ENCODE assay signal across 8 cellular contexts in the genomic region with DNA sequence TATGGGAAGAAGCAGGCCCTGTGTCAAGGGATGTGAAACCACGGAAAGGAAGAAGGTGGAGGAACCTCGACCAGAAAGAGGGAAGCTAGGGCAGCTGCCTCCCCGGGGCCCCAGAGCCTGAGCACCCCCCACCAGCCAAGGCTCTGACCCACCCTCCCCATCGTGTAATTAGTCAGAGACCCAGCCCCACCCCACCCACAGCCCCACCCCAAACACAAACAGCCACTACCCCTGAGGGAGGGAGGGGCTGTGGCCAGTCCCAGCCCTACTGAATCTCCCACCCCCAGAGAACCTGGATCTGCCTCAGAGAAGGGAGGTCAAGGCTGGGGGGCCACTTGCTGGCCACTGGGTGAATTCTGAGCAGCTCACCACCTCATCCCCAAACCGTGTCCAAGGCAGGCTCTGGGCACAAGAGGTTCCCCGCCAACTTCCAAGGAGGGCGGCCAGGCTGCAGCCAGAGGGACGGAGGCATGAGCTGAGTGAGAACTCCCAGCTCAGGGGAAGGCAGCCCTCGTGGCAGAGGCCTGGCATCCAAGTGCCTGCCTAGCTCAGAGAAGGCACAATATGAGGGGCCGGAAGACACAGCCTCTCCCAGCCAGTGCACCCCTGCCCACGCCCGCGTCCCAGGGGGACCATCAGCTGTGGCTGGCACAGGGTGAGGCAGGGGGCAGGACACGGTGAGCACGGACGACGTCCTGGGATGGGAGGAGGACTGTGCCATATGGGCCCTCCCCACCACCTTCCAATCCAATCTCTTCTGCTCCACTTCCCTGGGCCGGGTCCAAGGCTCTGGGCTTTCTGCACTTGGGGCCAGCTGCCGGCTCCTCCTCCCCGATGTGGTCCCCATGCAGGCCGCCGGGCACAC. TPM values are rescaled to one million over a fixed set of nuclear protein-coding genes. Genes with fewer than 3 reads are reported as not detected.
A peak's percentile ranks its signal among the peaks of the same experiment; 100 is the strongest.
DNase-seq lines count a peak whose midpoint lies in the region; ATAC-seq and TF ChIP-seq lines count a peak whose summit lies in the region.

No MANE protein-coding gene starts in this region.

- no peak for DNase-seq in BJ (ENCODE audit: low read depth)
- peak; percentile 86 for DNase-seq in NCI-H1694 treated with DMSO at 0.1 percent for 48 hours (lab: John Stamatoyannopoulos, UW)
- DNase-seq in colonic mucosa = peak; percentile 77
- no peak for DNase-seq in naive thymus-derived CD4-positive, alpha-beta T cell
- no peak for DNase-seq in OCI-M1 (lab: John Stamatoyannopoulos, UW)
- DNase-seq in SHP77 treated with DMSO at 0.1 percent for 48 hours (lab: John Stamatoyannopoulos, UW) = no peak
- no peak for DNase-seq in activated CD4-positive, alpha-beta T cell treated with anti-CD3 and anti-CD28 coated beads for 48 hours

- H3K4me1 ChIP-seq in colonic mucosa = peaks cover 59% of the 10 kb centered on the region
- peaks cover 0 to 5% of the 10 kb centered on the region in 2 donors for H3K4me1 ChIP-seq in naive thymus-derived CD4-positive, alpha-beta T cell (ENCODE audit: control insufficient read depth in 2 of 2, insufficient read depth in 2 of 2, low read length in 2 of 2)

- H3K36me3 Mint-ChIP-seq in naive thymus-derived CD4-positive, alpha-beta T cell = no peaks in the 10 kb centered on the region

- TF ChIP-seq CTCF in BJ (IDR thresholded peaks at IDR 0.05; ENCODE audit: insufficient read depth, low read depth, low read length) = no peak
- no peak for TF ChIP-seq CTCF in colonic mucosa (IDR thresholded peaks at IDR 0.05)

- no peak overlapping the region for H3K27ac Mint-ChIP-seq in naive thymus-derived CD4-positive, alpha-beta T cell

- peak overlapping the region; percentile 90 to 96 for H3K9ac ChIP-seq in colonic mucosa (ENCODE audit: low read depth in 2 of 2, low read length in 2 of 2)

- peaks cover 6 to 22% (median 16%) of the 10 kb centered on the region in 5 donors for H3K27me3 Mint-ChIP-seq in naive thymus-derived CD4-positive, alpha-beta T cell

- H3K27ac ChIP-seq in colonic mucosa = peak overlapping the region; percentile 93
- H3K27ac ChIP-seq in naive thymus-derived CD4-positive, alpha-beta T cell (ENCODE audit: low read depth, low read length) = no peak overlapping the region

- CTCF ChIA-PET in BJ (lab: Yijun Ruan, JAX) = interaction anchor here (1.0 to 7.4 kb wide), 6 partner anchors 12 to 96 kb away, joined by 3 to 38 read pairs (median 17); a partner anchor contains a TSS
- CTCF ChIA-PET in naive thymus-derived CD4-positive, alpha-beta T cell (lab: Charles Lee) = no interaction called here

- POLR2A ChIA-PET in BJ (lab: Charles Lee) = no interaction called here
- POLR2A ChIA-PET in naive thymus-derived CD4-positive, alpha-beta T cell (lab: Charles Lee) = no interaction called here

- intact Hi-C loops in colonic mucosa (cut with DNase I) = no loop called here
- intact Hi-C loops in naive thymus-derived CD4-positive, alpha-beta T cell (cut with micrococcal nuclease) = loop anchor here in 1 of 2 donors (5.0 kb wide), 1 partner anchor 32 kb away; a partner anchor contains a TSS

- peaks cover 0 to 17% (median 7%) of the 10 kb centered on the region in 7 donors for H3K4me1 Mint-ChIP-seq in naive thymus-derived CD4-positive, alpha-beta T cell

- peaks cover 0 to 1% (median 0%) of the 10 kb centered on the region in 11 donors for H3K9me3 Mint-ChIP-seq in naive thymus-derived CD4-positive, alpha-beta T cell

- peaks cover 24% of the 10 kb centered on the region for H3K36me3 ChIP-seq in BJ (ENCODE audit: control insufficient read depth, insufficient read depth, low read length)
- no peaks in the 10 kb centered on the region for H3K36me3 ChIP-seq in colonic mucosa
- no peaks in the 10 kb centered on the region for H3K36me3 ChIP-seq in naive thymus-derived CD4-positive, alpha-beta T cell (ENCODE audit: control insufficient read depth in 2 of 3, insufficient read depth in 3 of 3, low read length in 3 of 3)

- H3K9me3 ChIP-seq in colonic mucosa = no peaks in the 10 kb centered on the region
- H3K9me3 ChIP-seq in naive thymus-derived CD4-positive, alpha-beta T cell (ENCODE audit: control insufficient read depth in 2 of 3, low read length in 3 of 3) = no peaks in the 10 kb centered on the region

- H3K4me3 ChIP-seq in BJ (ENCODE audit: low read depth, low read length) = peak overlapping the region; percentile 98
- peak overlapping the region; percentile 91 for H3K4me3 ChIP-seq in colonic mucosa
- H3K4me3 ChIP-seq in naive thymus-derived CD4-positive, alpha-beta T cell (ENCODE audit: low read length) = no peak overlapping the region

- peak overlapping the region in 1 of 10 donors; percentile 39 for H3K4me3 Mint-ChIP-seq in naive thymus-derived CD4-positive, alpha-beta T cell

- H3K27me3 ChIP-seq in BJ (ENCODE audit: control insufficient read depth, insufficient read depth, low read length) (no peaks in the 10 kb centered on the region), colonic mucosa (no peaks in the 10 kb centered on the region)
- H3K27me3 ChIP-seq in naive thymus-derived CD4-positive, alpha-beta T cell (ENCODE audit: control insufficient read depth in 2 of 2, insufficient read depth in 2 of 2, low read length in 2 of 2) = peaks cover 0 to 4% of the 10 kb centered on the region in 2 donors

- ATAC-seq in naive thymus-derived CD4-positive, alpha-beta T cell = peak; percentile 68
- no peak for ATAC-seq in GM21576 (IDR thresholded peaks at IDR 0.05; ENCODE audit: unreplicated experiment)

RNA-seq across cellular contexts. Expression of a gene that starts 2.7 kb away (rescaled TPM):
- 83.7 and 143 TPM in 2 replicates for polyA plus RNA-seq in BJ (2011; rRNA removed)
- 151 and 183 TPM in 2 replicates for polyA minus RNA-seq in BJ (2011; rRNA and poly(A)+ RNA removed)
- total RNA-seq in colonic mucosa = 100 to 1,000 TPM; 270 to 339 TPM
- total RNA-seq in naive thymus-derived CD4-positive, alpha-beta T cell = 100 to 1,000 TPM in 1 of 5 experiments, 10 to 100 TPM in 2, 1 to 10 TPM in 2; 2.9 to 138 (median 12.6) TPM
- under 1 TPM; 0.05 to 0.32 TPM for polyA plus RNA-seq in naive thymus-derived CD4-positive, alpha-beta T cell

RNA-seq across cellular contexts. Expression of a gene that starts 22.1 kb away (rescaled TPM):
- 3.7 and 8.2 TPM in 2 replicates for polyA plus RNA-seq in BJ (2011; rRNA removed)
- polyA minus RNA-seq in BJ (2011; rRNA and poly(A)+ RNA removed) = 5.4 and 6.3 TPM in 2 replicates
- total RNA-seq in colonic mucosa = 1 to 10 TPM; 2.4 to 4.0 TPM
- 1 to 10 TPM; 2.1 to 4.0 (median 2.8) TPM for total RNA-seq in naive thymus-derived CD4-positive, alpha-beta T cell
- polyA plus RNA-seq in naive thymus-derived CD4-positive, alpha-beta T cell = under 1 TPM; 0.19 to 0.61 TPM

RNA-seq across cellular contexts. Expression of a gene that starts 34.6 kb away (rescaled TPM):
- 11.2 and 19.6 TPM in 2 replicates for polyA plus RNA-seq in BJ (2011; rRNA removed)
- polyA minus RNA-seq in BJ (2011; rRNA and poly(A)+ RNA removed) = 13.7 and 18.9 TPM in 2 replicates
- 1 to 10 TPM; 1.3 to 1.9 TPM for total RNA-seq in colonic mucosa
- 10 to 100 TPM in 1 of 5 experiments, 1 to 10 TPM in 4; 1.3 to 22.9 (median 4.5) TPM for total RNA-seq in naive thymus-derived CD4-positive, alpha-beta T cell
- polyA plus RNA-seq in naive thymus-derived CD4-positive, alpha-beta T cell = under 1 TPM; 0.13 to 0.19 TPM

RNA-seq across cellular contexts. Expression of a gene that starts 38.4 kb away (rescaled TPM):
- 30.4 and 46.4 TPM in 2 replicates for polyA plus RNA-seq in BJ (2011; rRNA removed)
- polyA minus RNA-seq in BJ (2011; rRNA and poly(A)+ RNA removed) = 28.7 and 38.1 TPM in 2 replicates
- 10 to 100 TPM; 34.1 to 55.9 TPM for total RNA-seq in colonic mucosa
- 10 to 100 TPM; 57.8 to 88.1 (median 78.1) TPM for total RNA-seq in naive thymus-derived CD4-positive, alpha-beta T cell
- 10 to 100 TPM; 17.0 to 38.8 TPM for polyA plus RNA-seq in naive thymus-derived CD4-positive, alpha-beta T cell

RNA-seq across cellular contexts. Expression of a gene that starts 43.3 kb away (rescaled TPM):
- 36.6 and 51.4 TPM in 2 replicates for polyA plus RNA-seq in BJ (2011; rRNA removed)
- polyA minus RNA-seq in BJ (2011; rRNA and poly(A)+ RNA removed) = 33.0 and 51.2 TPM in 2 replicates
- 1 to 10 TPM; 2.0 to 2.6 TPM for total RNA-seq in colonic mucosa
- total RNA-seq in naive thymus-derived CD4-positive, alpha-beta T cell = 1 to 10 TPM; 1.7 to 6.2 (median 2.3) TPM
- under 1 TPM in 1 of 2 donors, not detected in 1; 0.07 TPM for polyA plus RNA-seq in naive thymus-derived CD4-positive, alpha-beta T cell

Comparison
In these comparisons a context has a peak if more than half of its experiments do, and no peak if none do; other contexts are left out.
1. DNase-seq: peak in NCI-H1694 treated with DMSO at 0.1 percent for 48 hours (single experiment) and colonic mucosa (single experiment); none in BJ (single experiment), naive thymus-derived CD4-positive, alpha-beta T cell (0 of 9), OCI-M1 (single experiment), SHP77 treated with DMSO at 0.1 percent for 48 hours (single experiment) and activated CD4-positive, alpha-beta T cell treated with anti-CD3 and anti-CD28 coated beads for 48 hours (single experiment).